In genomic region chrX:111823068-111823467, GRCh38 we compare ENCODE assay signal across 9 cellular contexts. TPM values are rescaled to one million over a fixed set of nuclear protein-coding genes. Genes with fewer than 3 reads are reported as not detected.
DNase-seq lines count a peak whose midpoint lies in the region; ATAC-seq and TF ChIP-seq lines count a peak whose summit lies in the region.
"Had no signal": no experiment of that assay in that cellular context is flagged by ENCODE, and none has a peak within 500 bp of the region (broad histone marks: within the 10 kb centered on the region; RNA-seq: fewer than 3 reads in every experiment).

No MANE protein-coding gene starts in this region.

- no peak overlapping the region for H3K27ac Mint-ChIP-seq in endodermal cell

- no peak for TF ChIP-seq POLR2A in sigmoid colon (IDR thresholded peaks at IDR 0.05)

- H3K9me3 ChIP-seq in left ventricle myocardium inferior (replicated peaks) (no peaks in the 10 kb centered on the region), endodermal cell (ENCODE audit: control insufficient read depth, low read length) (no peaks in the 10 kb centered on the region), aorta (ENCODE audit: control insufficient read depth, low read length) (no peaks in the 10 kb centered on the region), sigmoid colon (no peaks in the 10 kb centered on the region)

- TF ChIP-seq CTCF in left ventricle myocardium inferior (IDR thresholded peaks at IDR 0.05; ENCODE audit: borderline replicate concordance), result peak; percentile 41
- TF ChIP-seq CTCF in endodermal cell (conservative IDR thresholded peaks at IDR 0.05), result peak; percentile 97
- no peak for TF ChIP-seq CTCF in sigmoid colon (IDR thresholded peaks at IDR 0.05)

- no peak overlapping the region for H3K4me3 Mint-ChIP-seq in endodermal cell

- H3K9ac ChIP-seq in endodermal cell (ENCODE audit: extremely low read depth, low read length, poor library complexity, severe bottlenecking), result no peak overlapping the region

- intact Hi-C loops in left ventricle myocardium inferior (cut with micrococcal nuclease), result no loop called here
- intact Hi-C loops in cardiac septum (cut with DNase I), result no loop called here
- intact Hi-C loops in aorta (cut with DNase I), result no loop called here
- intact Hi-C loops in sigmoid colon (cut with DNase I), result no loop called here

- H3K27me3 Mint-ChIP-seq in endodermal cell (ENCODE audit: insufficient read depth), result peaks cover 22% of the 10 kb centered on the region

- H3K36me3 Mint-ChIP-seq in endodermal cell (ENCODE audit: low read depth), result no peaks in the 10 kb centered on the region

- H3K4me1 ChIP-seq in left ventricle myocardium inferior (no peaks in the 10 kb centered on the region), endodermal cell (ENCODE audit: control insufficient read depth, insufficient read depth, low read length) (peaks cover 3% of the 10 kb centered on the region), aorta (ENCODE audit: control insufficient read depth in 1 of 2, insufficient read depth in 2 of 2, low read length in 2 of 2) (no peaks in the 10 kb centered on the region), sigmoid colon (no peaks in the 10 kb centered on the region)

- ATAC-seq in aorta (ENCODE audit: low FRiP score) (peak; percentile 26), HG02852 (IDR thresholded peaks at IDR 0.05; ENCODE audit: unreplicated experiment) (no peak)

- no peak for DNase-seq in left ventricle myocardium inferior
- DNase-seq in cardiac septum (ENCODE audit: low spot score), result no peak
- DNase-seq in NCI-H1694 (lab: John Stamatoyannopoulos, UW), result peak; percentile 32
- DNase-seq in endodermal cell, result peak; percentile 94
- no peak for DNase-seq in aorta
- no peak for DNase-seq in GF-D8 (lab: John Stamatoyannopoulos, UW)
- DNase-seq in sigmoid colon, result no peak
- DNase-seq: KG1 had no signal

- TF ChIP-seq EP300 in sigmoid colon (IDR thresholded peaks at IDR 0.05), result no peak

- peaks cover 17% of the 10 kb centered on the region for H3K4me1 Mint-ChIP-seq in endodermal cell

- H3K4me3 ChIP-seq in left ventricle myocardium inferior (no peak overlapping the region), endodermal cell (ENCODE audit: low read length) (no peak overlapping the region), aorta (ENCODE audit: low read length in 2 of 2) (no peak overlapping the region), sigmoid colon (no peak overlapping the region)

- H3K27ac ChIP-seq in left ventricle myocardium inferior (replicated peaks) (no peak overlapping the region), endodermal cell (ENCODE audit: low read depth, low read length) (no peak overlapping the region), aorta (ENCODE audit: low read depth in 1 of 2, low read length in 2 of 2) (no peak overlapping the region), sigmoid colon (no peak overlapping the region)

- H3K9me3 Mint-ChIP-seq in endodermal cell, result peaks cover under 1% of the 10 kb centered on the region

- H3K27me3 ChIP-seq in left ventricle myocardium inferior (ENCODE audit: low read depth) (no peaks in the 10 kb centered on the region), endodermal cell (ENCODE audit: control insufficient read depth, insufficient read depth, low read length, poor library complexity, severe bottlenecking) (peaks cover 5% of the 10 kb centered on the region), aorta (ENCODE audit: control insufficient read depth in 1 of 2, insufficient read depth in 2 of 2, low read length in 1 of 2) (no peaks in the 10 kb centered on the region), sigmoid colon (no peaks in the 10 kb centered on the region)

- WGBS in endodermal cell (ENCODE audit: insufficient coverage in 1 of 2, insufficient read length in 1 of 2), 2 experiments, result no CpG with 5 or more reads among the region's 1 CpG
- WGBS in aorta, 2 donors, result 26% methylated on average over 1 of the region's 1 CpG
- WGBS in sigmoid colon, 2 donors, result 9 to 38% methylated on average over 1 of the region's 1 CpG

- H3K36me3 ChIP-seq in left ventricle myocardium inferior (no peaks in the 10 kb centered on the region), endodermal cell (ENCODE audit: control insufficient read depth, insufficient read depth, low read length) (no peaks in the 10 kb centered on the region), aorta (ENCODE audit: control insufficient read depth in 1 of 2, insufficient read depth in 2 of 2, low read length in 1 of 2) (no peaks in the 10 kb centered on the region), sigmoid colon (no peaks in the 10 kb centered on the region)

RNA-seq across cellular contexts. Expression of gene TRPC5OS, which starts 52.9 kb away (rescaled TPM):
- total RNA-seq in left ventricle myocardium inferior, result not detected
- not detected for total RNA-seq in cardiac septum
- not detected for total RNA-seq in endodermal cell
- polyA plus RNA-seq in endodermal cell (2013, experiment 1 of 2), result not detected
- 0.12 TPM for polyA plus RNA-seq in endodermal cell (2013, experiment 2 of 2)
- not detected for total RNA-seq in aorta
- polyA plus RNA-seq in aorta, result not detected
- not detected for total RNA-seq in sigmoid colon
- polyA plus RNA-seq in sigmoid colon, result not detected

Comparison
In these comparisons a context has a peak if more than half of its experiments do, and no peak if none do; other contexts are left out.
1. DNase-seq: peak in NCI-H1694 (single experiment) and endodermal cell (single experiment); none in left ventricle myocardium inferior (single experiment), cardiac septum (single experiment), aorta (0 of 2), GF-D8 (single experiment) and sigmoid colon (single experiment).
2. CTCF ChIP-seq: peak in left ventricle myocardium inferior (single experiment) and endodermal cell (single experiment); none in sigmoid colon (0 of 4).